In the genomic region with DNA sequence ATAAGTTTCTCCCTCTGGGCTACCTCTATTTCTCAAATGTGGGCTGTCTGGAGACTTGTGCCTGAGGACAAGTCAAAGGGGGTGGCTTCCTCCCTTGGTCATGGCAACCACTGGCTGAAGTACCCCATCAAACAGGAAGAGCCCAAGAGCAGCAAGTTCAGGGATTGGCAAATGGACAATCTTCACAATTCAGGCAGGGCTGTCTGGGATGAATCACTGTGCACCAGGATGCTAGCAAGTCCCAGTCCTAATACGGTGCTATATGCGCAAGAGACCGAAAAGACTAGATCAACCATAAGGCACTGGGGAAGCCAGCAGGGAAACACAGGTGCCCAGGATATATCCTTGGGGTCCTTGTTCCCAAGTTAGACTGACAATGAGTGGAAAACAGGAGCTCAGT, we compare ENCODE assay signal across 26 cellular contexts.
DNase-seq lines count a peak whose midpoint lies in the region; ATAC-seq, FAIRE-seq and TF ChIP-seq lines count a peak whose summit lies in the region.
"Had no signal": no experiment of that assay in that cellular context is flagged by ENCODE, and none has a peak within 500 bp of the region (broad histone marks: within the 10 kb centered on the region; RNA-seq: fewer than 3 reads in every experiment).

No MANE protein-coding gene starts in this region.

- no peaks in the 10 kb centered on the region for H3K4me1 Mint-ChIP-seq in neural progenitor cell
- H3K4me1 Mint-ChIP-seq: activated CD4-positive, alpha-beta T cell treated with anti-CD3 and anti-CD28 coated beads, Interleukin-2, amount 10 ng/mL, durations not matched to agents 7 days and 5 days; activated naive CD8-positive, alpha-beta T cell treated with anti-CD3 and anti-CD28 coated beads, Interleukin-2, amount 10 ng/mL, durations not matched to agents 7 days and 5 days; T-helper 17 cell had no signal

- no TSS peak for BruUV-seq in Panc1 (replicated peaks; lab: Mats Ljungman, UMichigan)

- TF ChIP-seq POLR2A in A549 (IDR thresholded peaks at IDR 0.05; ENCODE audit: low read length) = no peak

- peak; percentile 43 to 52; a peak in 4 of 6 replicates for ATAC-seq in A549
- no peak for ATAC-seq in Panc1
- ATAC-seq: natural killer cell treated with Interleukin-12 subunit alpha and Interleukin-12 subunit beta and Interleukin-15 and Interleukin-18, amount 100 ng/mL, for 72 hours; PC-3; T-helper 17 cell had no signal

- CTCF ChIA-PET in A549 (lab: Yijun Ruan, JAX) (interaction anchor here (1.2 to 1.4 kb wide), 2 partner anchors 219 to 625 kb away, joined by 3 to 4 read pairs; no protein-coding TSS in a partner anchor), Panc1 (lab: Charles Lee) (no interaction called here)

- H3K9me3 ChIP-seq in A549 = no peaks in the 10 kb centered on the region
- H3K9me3 ChIP-seq in Panc1 (ENCODE audit: control insufficient read depth, insufficient read depth, low read depth, low read length) = no peaks in the 10 kb centered on the region
- H3K9me3 ChIP-seq in skeletal muscle tissue (ENCODE audit: control insufficient read depth in 3 of 3, low read length in 3 of 3) = no peaks in the 10 kb centered on the region
- H3K9me3 ChIP-seq in neural progenitor cell (ENCODE audit: low read depth) = no peaks in the 10 kb centered on the region
- H3K9me3 ChIP-seq: SJSA1 had no signal

- TF ChIP-seq CTCF in A549 (IDR thresholded peaks at IDR 0.05) (no peak), Panc1 (IDR thresholded peaks at IDR 0.05) (no peak), neural progenitor cell (IDR thresholded peaks at IDR 0.05) (no peak)

- WGBS in A549 (ENCODE audit: missing lambda C conversion rate) = 90% methylated on average over 3 of the region's 3 CpGs

- H3K4me1 ChIP-seq in A549 = peaks cover 58% of the 10 kb centered on the region
- H3K4me1 ChIP-seq in Panc1 (ENCODE audit: control insufficient read depth, insufficient read depth, low read length) = peaks cover 11% of the 10 kb centered on the region
- peaks cover under 1 to 8% (median 7%) of the 10 kb centered on the region in 3 donors for H3K4me1 ChIP-seq in skeletal muscle tissue (ENCODE audit: control insufficient read depth in 3 of 3, insufficient read depth in 3 of 3, low read length in 3 of 3)
- no peaks in the 10 kb centered on the region for H3K4me1 ChIP-seq in neural progenitor cell

- H2AFZ ChIP-seq in neural progenitor cell (replicated peaks) = no peak overlapping the region

- H3K9me3 Mint-ChIP-seq in neural progenitor cell = no peaks in the 10 kb centered on the region
- H3K9me3 Mint-ChIP-seq: activated CD4-positive, alpha-beta T cell treated with anti-CD3 and anti-CD28 coated beads, Interleukin-2, amount 10 ng/mL, durations not matched to agents 7 days and 5 days; activated naive CD8-positive, alpha-beta T cell treated with anti-CD3 and anti-CD28 coated beads, Interleukin-2, amount 10 ng/mL, durations not matched to agents 7 days and 5 days; activated T-helper 2 cell treated with anti-CD3 and anti-CD28 coated beads, Interferon-gamma antibody, Interleukin-2, Interleukin-4, amounts not matched to agents 10 μg/mL and 5 μg/mL and 100 μg/mL, durations not matched to agents 14 hours and 24 hours and 36 hours; brain; mesothelial cell of epicardium; natural killer cell treated with Interleukin-12 subunit alpha and Interleukin-12 subunit beta and Interleukin-15 and Interleukin-18, amount 100 ng/mL, for 72 hours had no signal

- H3K4me2 ChIP-seq in A549 (peak overlapping the region; percentile 25), neural progenitor cell (no peak overlapping the region)

- no peaks in the 10 kb centered on the region for H4K20me1 ChIP-seq in neural progenitor cell (ENCODE audit: low read depth)

- H3K79me2 ChIP-seq in neural progenitor cell (ENCODE audit: low read depth) = no peaks in the 10 kb centered on the region

- TF ChIP-seq EP300 in A549 (IDR thresholded peaks at IDR 0.05) = no peak

- H3K36me3 Mint-ChIP-seq in neural progenitor cell = peaks cover 39% of the 10 kb centered on the region
- H3K36me3 Mint-ChIP-seq: activated naive CD8-positive, alpha-beta T cell treated with anti-CD3 and anti-CD28 coated beads, Interleukin-2, amount 10 ng/mL, durations not matched to agents 7 days and 5 days; natural killer cell treated with Interleukin-12 subunit alpha and Interleukin-12 subunit beta and Interleukin-15 and Interleukin-18, amount 100 ng/mL, for 72 hours had no signal

- H3K9ac ChIP-seq in skeletal muscle tissue (ENCODE audit: low read depth in 1 of 3, low read length in 3 of 3) = no peak overlapping the region
- H3K9ac ChIP-seq in neural progenitor cell = no peak overlapping the region

- FAIRE-seq in A549 (lab: Jason Lieb, UNC) = no peak
- FAIRE-seq: endothelial cell of umbilical vein, G401.6, H1 had no signal

- H3K27ac ChIP-seq in A549 (peak overlapping the region; percentile 0 to 65; a peak in 4 of 6 replicates), Panc1 (ENCODE audit: low read length) (peak overlapping the region; percentile 60), skeletal muscle tissue (ENCODE audit: low read depth, low read length) (peak overlapping the region; percentile 34), neural progenitor cell (no peak overlapping the region)
- H3K27ac ChIP-seq: C4-2B, SJSA1 had no signal

- POLR2A ChIA-PET in A549 (lab: Yijun Ruan, JAX) (no interaction called here), Panc1 (lab: Charles Lee) (no interaction called here)

- no peak overlapping the region for H3K4me3 Mint-ChIP-seq in neural progenitor cell
- H3K4me3 Mint-ChIP-seq: activated CD4-positive, alpha-beta T cell treated with anti-CD3 and anti-CD28 coated beads, Interleukin-2, amount 10 ng/mL, durations not matched to agents 7 days and 5 days; activated naive CD8-positive, alpha-beta T cell treated with anti-CD3 and anti-CD28 coated beads, Interleukin-2, amount 10 ng/mL, durations not matched to agents 7 days and 5 days; brain; mesothelial cell of epicardium; natural killer cell treated with Interleukin-12 subunit alpha and Interleukin-12 subunit beta and Interleukin-15 and Interleukin-18, amount 100 ng/mL, for 72 hours; T-helper 17 cell had no signal

- H3K27ac Mint-ChIP-seq in neural progenitor cell = no peak overlapping the region
- H3K27ac Mint-ChIP-seq: activated CD4-positive, alpha-beta T cell treated with anti-CD3 and anti-CD28 coated beads, Interleukin-2, amount 10 ng/mL, durations not matched to agents 7 days and 5 days; activated naive CD8-positive, alpha-beta T cell treated with anti-CD3 and anti-CD28 coated beads, Interleukin-2, amount 10 ng/mL, durations not matched to agents 7 days and 5 days; activated T-helper 2 cell treated with anti-CD3 and anti-CD28 coated beads, Interferon-gamma antibody, Interleukin-2, Interleukin-4, amounts not matched to agents 10 μg/mL and 5 μg/mL and 100 μg/mL, durations not matched to agents 14 hours and 24 hours and 36 hours; natural killer cell treated with Interleukin-12 subunit alpha and Interleukin-12 subunit beta and Interleukin-15 and Interleukin-18, amount 100 ng/mL, for 72 hours; T-helper 17 cell had no signal

- H3K27me3 ChIP-seq in Panc1 (ENCODE audit: control insufficient read depth, insufficient read depth, low read length) = no peaks in the 10 kb centered on the region
- H3K27me3 ChIP-seq in skeletal muscle tissue (ENCODE audit: control insufficient read depth in 3 of 3, insufficient read depth in 3 of 3, low read length in 3 of 3) = no peaks in the 10 kb centered on the region
- H3K27me3 ChIP-seq in neural progenitor cell = no peaks in the 10 kb centered on the region
- H3K27me3 ChIP-seq: SJSA1 had no signal

- DNase-seq in A549 (ENCODE audit: low read depth in 1 of 2, low spot score in 1 of 2) = peak in 1 of 2 experiments; percentile 32
- DNase-seq in Panc1 (ENCODE audit: low read depth, low spot score) = no peak
- DNase-seq in fibroblast of gingiva (ENCODE audit: low read depth) = peak; percentile 31
- no peak for DNase-seq in MV-4-11 (lab: John Stamatoyannopoulos, UW)
- DNase-seq in neural progenitor cell (ENCODE audit: low spot score) = no peak
- DNase-seq in medulla oblongata (ENCODE audit: extremely low spot score) = no peak
- no peak for DNase-seq in GOT3 (lab: John Stamatoyannopoulos, UW)
- DNase-seq: activated CD4-positive, alpha-beta T cell treated with anti-CD3 and anti-CD28 coated beads, Interleukin-2, amount 10 ng/mL, durations not matched to agents 7 days and 5 days; activated naive CD8-positive, alpha-beta T cell treated with anti-CD3 and anti-CD28 coated beads, Interleukin-2, amount 10 ng/mL, durations not matched to agents 7 days and 5 days; cortex of kidney; KBM-7; NCI-H1694; PC-3; stimulated activated CD4-positive, alpha-beta T cell treated with anti-CD3 and anti-CD28 coated beads, Interleukin-2, amount 100 ng/mL, for 48 hours; stimulated activated naive CD4-positive, alpha-beta T cell treated with Interleukin-2 at 50 U/mL for 16 hours; T-helper 17 cell had no signal

- in situ Hi-C loops in Panc1 (cut with HindIII; ENCODE audit: low pct_unique_long_range_greater_than_20kb, low sequenced_read_pairs) = no loop called here

- no peaks in the 10 kb centered on the region for H3K27me3 Mint-ChIP-seq in neural progenitor cell (ENCODE audit: insufficient read depth, low read depth)
- H3K27me3 Mint-ChIP-seq: brain had no signal

- no peak for TF ChIP-seq RAD21 in A549 (conservative IDR thresholded peaks at IDR 0.05 in 1 of 2, IDR thresholded peaks at IDR 0.05 in 1 of 2)

- H3K36me3 ChIP-seq in Panc1 (ENCODE audit: control insufficient read depth, insufficient read depth, low read length) = peaks cover 7% of the 10 kb centered on the region
- H3K36me3 ChIP-seq in skeletal muscle tissue (ENCODE audit: control insufficient read depth in 3 of 3, insufficient read depth in 3 of 3, low read length in 3 of 3) = no peaks in the 10 kb centered on the region
- no peaks in the 10 kb centered on the region for H3K36me3 ChIP-seq in neural progenitor cell

- H3F3A ChIP-seq in neural progenitor cell (ENCODE audit: low read depth) = no peaks in the 10 kb centered on the region

- no peak overlapping the region for H3K4me3 ChIP-seq in A549
- no peak overlapping the region for H3K4me3 ChIP-seq in Panc1 (ENCODE audit: low read depth in 2 of 2, low read length in 2 of 2)
- H3K4me3 ChIP-seq in skeletal muscle tissue (ENCODE audit: low read length in 3 of 3) = no peak overlapping the region
- no peak overlapping the region for H3K4me3 ChIP-seq in neural progenitor cell
- H3K4me3 ChIP-seq: SJSA1 had no signal

- intact Hi-C loops in Panc1 (cut with micrococcal nuclease; ENCODE audit: unreplicated experiment) = no loop called here

TF ChIP-seq in A549, 52 proteins besides CTCF, POLR2A, EP300 and RAD21 (continues in another document):
- TF ChIP-seq, protein P1, sequence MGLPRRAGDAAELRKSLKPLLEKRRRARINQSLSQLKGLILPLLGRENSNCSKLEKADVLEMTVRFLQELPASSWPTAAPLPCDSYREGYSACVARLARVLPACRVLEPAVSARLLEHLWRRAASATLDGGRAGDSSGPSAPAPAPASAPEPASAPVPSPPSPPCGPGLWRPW (IDR thresholded peaks at IDR 0.05) = no peak
- TF ChIP-seq RARB (CRISPR knock-in tag; IDR thresholded peaks at IDR 0.05) (no peak), KDM5A (IDR thresholded peaks at IDR 0.05) (no peak), ZNF302 (CRISPR knock-in tag; IDR thresholded peaks at IDR 0.05) (no peak), MAZ (IDR thresholded peaks at IDR 0.05; ENCODE audit: borderline replicate concordance, low read depth, low read length) (no peak), RCOR1 (IDR thresholded peaks at IDR 0.05; ENCODE audit: low read depth, low read length) (no peak), CHD2 (IDR thresholded peaks at IDR 0.05; ENCODE audit: low read length, partially characterized antibody) (no peak)
